ENCODE assay signal across 39 cellular contexts in the genomic region with DNA sequence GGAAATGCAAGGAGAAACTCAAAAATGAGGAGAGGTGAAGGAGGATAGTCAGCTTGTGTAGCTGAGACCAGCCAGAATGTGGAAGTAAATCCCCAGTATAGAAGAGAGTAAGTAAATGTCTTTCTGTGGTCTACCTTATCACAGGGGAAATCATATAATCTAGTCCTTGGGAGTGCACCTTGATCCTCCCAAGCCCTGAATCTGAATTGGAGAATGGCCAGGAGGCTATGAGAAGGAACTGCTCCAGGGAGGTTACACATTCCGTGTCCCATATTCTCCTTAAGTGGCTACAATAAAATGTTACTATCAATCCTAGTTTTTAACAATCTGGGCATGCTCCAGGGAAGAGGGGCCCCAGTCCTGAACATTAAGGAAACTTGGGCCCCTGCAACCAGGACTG. TPM values are rescaled to one million over a fixed set of nuclear protein-coding genes. Genes with fewer than 3 reads are reported as not detected.
"Had no signal": no experiment of that assay in that cellular context is flagged by ENCODE, and none has a peak within 500 bp of the region (broad histone marks: within the 10 kb centered on the region; RNA-seq: fewer than 3 reads in every experiment).

No MANE protein-coding gene starts in this region.

- H3K36me3 ChIP-seq: MG63 had no signal

- H3K4me3 ChIP-seq: MG63 had no signal

- H3K27me3 ChIP-seq: MG63 had no signal

- H3K9me3 ChIP-seq: MG63 had no signal

- DNase-seq: Karpas-422, Kasumi-1, KG1, MG63, MM.1S, MV-4-11, NCI-H1048, NCI-H1092, NCI-H1092 treated with DMSO at 0.1 percent for 48 hours, NCI-H1105, NCI-H1105 treated with DMSO at 0.1 percent for 48 hours, NCI-H1417, NCI-H1417 treated with DMSO at 0.1 percent for 48 hours, NCI-H1436, NCI-H1436 treated with DMSO at 0.1 percent for 48 hours, NCI-H146, NCI-H1694, NCI-H1694 treated with DMSO at 0.1 percent for 48 hours, NCI-H187, NCI-H187 treated with DMSO at 0.1 percent for 48 hours, NCI-H1930, NCI-H2029, NCI-H2029 treated with DMSO at 0.1 percent for 48 hours, NCI-H2081, NCI-H2081 treated with DMSO at 0.1 percent for 48 hours, NCI-H2107, NCI-H2171, NCI-H2171 treated with DMSO at 0.1 percent for 48 hours, NCI-H2227 treated with DMSO at 0.1 percent for 48 hours, NCI-H226, NCI-H345, NCI-H446, NCI-H446 treated with DMSO at 0.1 percent for 48 hours, NCI-H510A had no signal

- H3K9ac ChIP-seq: KMS-11 had no signal

- H3K27ac ChIP-seq: KMS-11 had no signal

RNA-seq across cellular contexts. Expression of a gene that starts 10.8 kb away (rescaled TPM):
- total RNA-seq: LHCN-M2, M059J, MCF 10A, NCI-H460 had no signal
